17 cellular contexts compared by ENCODE assay signal in the genomic region with DNA sequence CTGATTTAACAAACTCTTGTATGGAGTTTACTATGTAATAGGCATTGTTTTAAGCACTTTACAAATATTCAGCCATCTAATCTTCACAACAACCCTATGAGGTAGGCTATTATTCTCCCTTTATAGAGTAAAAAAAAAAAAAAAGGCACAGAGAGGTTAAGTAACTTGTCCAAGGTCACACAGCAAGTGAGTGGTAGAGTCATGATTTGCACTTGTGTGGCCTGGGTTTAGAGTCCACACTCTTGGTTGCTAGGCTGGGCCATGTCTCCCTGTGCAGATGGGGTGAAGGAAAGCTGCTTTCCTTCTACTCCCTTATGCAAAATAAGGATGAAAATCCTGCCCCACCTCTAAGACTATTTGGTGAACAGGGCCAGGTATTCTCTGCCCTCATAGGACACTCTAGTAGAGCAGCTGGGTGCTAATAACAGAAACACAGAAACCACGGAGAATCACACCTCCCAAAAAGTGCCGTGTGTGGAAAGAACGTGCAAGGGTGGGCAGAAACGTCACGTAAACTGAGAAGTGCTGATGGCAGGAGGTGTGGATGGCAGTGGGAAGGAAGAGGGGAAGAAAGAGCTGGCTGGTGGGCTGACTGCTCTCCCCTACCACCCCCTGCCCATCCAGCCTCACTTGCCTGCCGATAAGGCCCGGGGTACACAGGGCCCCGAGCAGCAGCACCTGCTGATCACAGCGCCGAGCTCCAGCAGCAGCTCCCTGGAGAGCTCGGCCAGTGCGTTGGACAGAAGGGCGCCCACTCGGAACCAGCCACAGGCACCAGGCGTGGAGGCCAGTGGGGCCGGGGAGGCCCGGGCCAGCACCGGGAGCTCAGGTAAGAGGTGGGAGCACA. TPM values are rescaled to one million over a fixed set of nuclear protein-coding genes. Genes with fewer than 3 reads are reported as not detected.
A peak's percentile ranks its signal among the peaks of the same experiment; 100 is the strongest.
DNase-seq lines count a peak whose midpoint lies in the region; ATAC-seq, FAIRE-seq and TF ChIP-seq lines count a peak whose summit lies in the region.
"Had no signal": no experiment of that assay in that cellular context is flagged by ENCODE, and none has a peak within 500 bp of the region (broad histone marks: within the 10 kb centered on the region; RNA-seq: fewer than 3 reads in every experiment).

No MANE protein-coding gene starts in this region.

- no peak for DNase-seq in HepG2 (ENCODE audit: low spot score)
- no peak for DNase-seq in right lobe of liver
- peak; percentile 49 to 59 (median 53) for DNase-seq in effector memory CD8-positive, alpha-beta T cell
- peak; percentile 23 to 38 for DNase-seq in thyroid gland
- DNase-seq in putamen (ENCODE audit: low spot score): no peak
- DNase-seq in NCI-H2227 treated with DMSO at 0.1 percent for 48 hours (lab: John Stamatoyannopoulos, UW): no peak
- DNase-seq in mesothelial cell of epicardium (ENCODE audit: low spot score in 2 of 2, unreplicated experiment in 2 of 2): no peak
- DNase-seq: C1 segment of cervical spinal cord, GDM1, NCI-H1048, NCI-H446 treated with DMSO at 0.1 percent for 48 hours, nucleus accumbens, T-helper 9 cell had no signal

- intact Hi-C loops in HepG2 (cut with micrococcal nuclease; ENCODE audit: unreplicated experiment): no loop called here
- intact Hi-C loops in right lobe of liver (cut with DNase I): no loop called here
- intact Hi-C loops in thyroid gland (cut with DNase I): no loop called here

- H3K27ac Mint-ChIP-seq in effector memory CD8-positive, alpha-beta T cell: peak overlapping the region; percentile 94
- no peak overlapping the region for H3K27ac Mint-ChIP-seq in mesothelial cell of epicardium

- no peaks in the 10 kb centered on the region for H4K20me1 ChIP-seq in HepG2 (ENCODE audit: insufficient read depth, low read length)

- FAIRE-seq in HepG2 (lab: Jason Lieb, UNC): no peak
- FAIRE-seq: H54 had no signal

- H3K36me3 Mint-ChIP-seq in effector memory CD8-positive, alpha-beta T cell (ENCODE audit: insufficient read depth): peaks cover 79% of the 10 kb centered on the region
- H3K36me3 Mint-ChIP-seq in mesothelial cell of epicardium: no peaks in the 10 kb centered on the region

- peaks cover 21% of the 10 kb centered on the region for H3K4me1 ChIP-seq in HepG2 (ENCODE audit: insufficient read depth, low read length)
- H3K4me1 ChIP-seq in right lobe of liver: no peaks in the 10 kb centered on the region
- H3K4me1 ChIP-seq in thyroid gland: peaks cover 4 to 25% of the 10 kb centered on the region in 2 donors

- WGBS in HepG2 (ENCODE audit: low lambda C conversion rate): 62% methylated on average over 5 of the region's 18 CpGs
- 43% methylated on average over 5 of the region's 18 CpGs for WGBS in right lobe of liver (ENCODE audit: insufficient coverage, low coverage, low lambda C conversion rate, missing lambda C conversion rate)
- WGBS in thyroid gland, 2 donors: 67 to 73% methylated on average over 10 to 18 of the region's 18 CpGs

- no peaks in the 10 kb centered on the region for H3K9me3 Mint-ChIP-seq in effector memory CD8-positive, alpha-beta T cell
- no peaks in the 10 kb centered on the region for H3K9me3 Mint-ChIP-seq in mesothelial cell of epicardium

- H2AFZ ChIP-seq in HepG2 (ENCODE audit: low read length): no peak overlapping the region

- no peak for ATAC-seq in HepG2
- ATAC-seq in right lobe of liver: no peak
- peak; percentile 31 for ATAC-seq in HG03432 (IDR thresholded peaks at IDR 0.05; ENCODE audit: unreplicated experiment)
- peak; percentile 86 for ATAC-seq in effector memory CD8-positive, alpha-beta T cell (replicated peaks)

- H3K4me2 ChIP-seq in HepG2 (ENCODE audit: low read depth, low read length): no peak overlapping the region

- no peak overlapping the region for H3K9ac ChIP-seq in HepG2 (ENCODE audit: insufficient read depth, low read depth, low read length)

- no peak for TF ChIP-seq EP300 in HepG2 (IDR thresholded peaks at IDR 0.05; ENCODE audit: low read depth in 2 of 2, low read length in 2 of 2)
- no peak for TF ChIP-seq EP300 in HepG2 (CRISPR knock-in tag; IDR thresholded peaks at IDR 0.05; ENCODE audit: borderline replicate concordance)

- no peak for TF ChIP-seq RAD21 in HepG2 (CRISPR knock-in tag; IDR thresholded peaks at IDR 0.05)

- TF ChIP-seq POLR2A in HepG2 (IDR thresholded peaks at IDR 0.05; ENCODE audit: insufficient read depth in 1 of 2, low read depth in 2 of 2, low read length in 2 of 2) (no peak), right lobe of liver (IDR thresholded peaks at IDR 0.05) (no peak), thyroid gland (IDR thresholded peaks at IDR 0.05) (no peak)

- TF ChIP-seq CTCF in HepG2 (CRISPR knock-in tag; IDR thresholded peaks at IDR 0.05): no peak
- TF ChIP-seq CTCF in right lobe of liver (IDR thresholded peaks at IDR 0.05): no peak
- TF ChIP-seq CTCF in thyroid gland (IDR thresholded peaks at IDR 0.05): no peak
- TF ChIP-seq CTCF in mesothelial cell of epicardium (IDR thresholded peaks at IDR 0.05; ENCODE audit: unreplicated experiment): no peak

- H3K27ac ChIP-seq in HepG2 (ENCODE audit: extremely low read length, insufficient read depth, low read length) (no peak overlapping the region), right lobe of liver (no peak overlapping the region), thyroid gland (no peak overlapping the region)
- H3K27ac ChIP-seq: epithelial cell of prostate had no signal

- CTCF ChIA-PET in HepG2 (lab: Yijun Ruan, JAX; ENCODE audit: low intra/inter-chr PET ratio, low total read pairs): no interaction called here

- H3K27me3 Mint-ChIP-seq in effector memory CD8-positive, alpha-beta T cell: no peaks in the 10 kb centered on the region
- H3K27me3 Mint-ChIP-seq in mesothelial cell of epicardium (ENCODE audit: low read depth): no peaks in the 10 kb centered on the region

- H3K4me3 Mint-ChIP-seq in effector memory CD8-positive, alpha-beta T cell: peak overlapping the region; percentile 49 to 69
- H3K4me3 Mint-ChIP-seq in mesothelial cell of epicardium: no peak overlapping the region

- POLR2A ChIA-PET in HepG2 (lab: Yijun Ruan, JAX): no interaction called here

- no peaks in the 10 kb centered on the region for H3K79me2 ChIP-seq in HepG2 (ENCODE audit: insufficient read depth, low read length)

- H3K36me3 ChIP-seq in HepG2 (replicated peaks in 1 of 2; ENCODE audit: control insufficient read depth in 1 of 2, insufficient read depth in 2 of 2, low read length in 2 of 2) (no peaks in the 10 kb centered on the region), right lobe of liver (peaks cover 0 to 17% (median 3%) of the 10 kb centered on the region in 4 donors), thyroid gland (no peaks in the 10 kb centered on the region)

- H3K4me3 ChIP-seq in HepG2 (replicated peaks in 1 of 3; ENCODE audit: insufficient read depth in 1 of 3, low read depth in 2 of 3, low read length in 3 of 3): no peak overlapping the region
- H3K4me3 ChIP-seq in right lobe of liver: no peak overlapping the region
- no peak overlapping the region for H3K4me3 ChIP-seq in thyroid gland (replicated peaks in 1 of 3)

- in situ Hi-C loops in HepG2 (cut with HindIII; ENCODE audit: extremely low pct_ligation_motif_present, low pct_unique_long_range_greater_than_20kb): no loop called here

- BruUV-seq in HepG2 (replicated peaks; lab: Mats Ljungman, UMichigan): no TSS peak

- H3K27me3 ChIP-seq in HepG2 (ENCODE audit: control insufficient read depth in 1 of 2, insufficient read depth in 2 of 2, low read length in 2 of 2): peaks cover 1 to 8% of the 10 kb centered on the region in 2 experiments; a peak in 2 of 5 replicates
- no peaks in the 10 kb centered on the region for H3K27me3 ChIP-seq in right lobe of liver
- no peaks in the 10 kb centered on the region for H3K27me3 ChIP-seq in thyroid gland

- no peaks in the 10 kb centered on the region for H3K9me3 ChIP-seq in HepG2 (ENCODE audit: low read length)
- no peaks in the 10 kb centered on the region for H3K9me3 ChIP-seq in right lobe of liver
- H3K9me3 ChIP-seq in thyroid gland: no peaks in the 10 kb centered on the region

- peaks cover 50 to 59% of the 10 kb centered on the region in 2 donors for H3K4me1 Mint-ChIP-seq in effector memory CD8-positive, alpha-beta T cell (ENCODE audit: low read depth in 2 of 2)
- H3K4me1 Mint-ChIP-seq in mesothelial cell of epicardium: peaks cover 1% of the 10 kb centered on the region

RNA-seq across cellular contexts. Expression of gene VPS13D, which starts 28.3 kb away (rescaled TPM):
- total RNA-seq in HepG2 (2016; rRNA removed; fragmentation: Illumina TruSeq; extraction: Trizol) (13.9 and 14.2 TPM in 2 replicates), right lobe of liver (10 to 100 TPM; 25.9 to 36.9 (median 30.8) TPM), thyroid gland (100 to 1,000 TPM; 137 to 238 (median 191) TPM), mesothelial cell of epicardium (71.6 to 77.8 TPM (median 77.4 TPM) in 3 replicates)
- total RNA-seq in HepG2 (2016; cell fraction: cytosol; rRNA removed; fragmentation: Illumina TruSeq; extraction: Trizol; ENCODE audit: low read depth): 5.8 and 6.7 TPM in 2 replicates
- total RNA-seq in HepG2 (2016; cell fraction: insoluble cytoplasmic fraction; rRNA removed; fragmentation: Illumina TruSeq; extraction: Trizol): 10.6 and 11.0 TPM in 2 replicates
- total RNA-seq in HepG2 (2016; cell fraction: membrane; rRNA removed; fragmentation: Illumina TruSeq; extraction: Trizol): 4.5 and 5.9 TPM in 2 replicates
- total RNA-seq in HepG2 (2016; cell fraction: nucleus; rRNA removed; fragmentation: Illumina TruSeq; extraction: Trizol): 20.5 and 26.2 TPM in 2 replicates
- 8.6 and 9.2 TPM in 2 replicates for polyA plus RNA-seq in HepG2 (2011; rRNA removed)
- 7.0 and 8.7 TPM in 2 replicates for polyA plus RNA-seq in HepG2 (2011; cell fraction: cytosol; rRNA removed)
- polyA plus RNA-seq in HepG2 (2011; cell fraction: nucleus; rRNA removed): 16.7 and 19.0 TPM in 2 replicates
- polyA plus RNA-seq in HepG2 (2012): 7.3 and 7.6 TPM in 2 replicates
- polyA plus RNA-seq in HepG2 (2016; cell fraction: cytosol; fragmentation: Illumina TruSeq; extraction: Trizol; ENCODE audit: low read depth): 0.57 and 0.77 TPM in 2 replicates
- polyA plus RNA-seq in HepG2 (2016; cell fraction: insoluble cytoplasmic fraction; fragmentation: Illumina TruSeq; extraction: Trizol; ENCODE audit: low read depth): 7.9 and 10.6 TPM in 2 replicates
- 1.4 and 1.5 TPM in 2 replicates for polyA plus RNA-seq in HepG2 (2016; cell fraction: membrane; fragmentation: Illumina TruSeq; extraction: Trizol; ENCODE audit: low read depth)
- polyA plus RNA-seq in HepG2 (2016; cell fraction: nucleus; fragmentation: Illumina TruSeq; extraction: Trizol; ENCODE audit: insufficient read depth, low read depth): 10.4 and 11.0 TPM in 2 replicates
- 26.2 and 54.8 TPM in 2 replicates for polyA minus RNA-seq in HepG2 (2011; rRNA and poly(A)+ RNA removed; ENCODE audit: low replicate concordance)
- polyA minus RNA-seq in HepG2 (2011; cell fraction: cytosol; rRNA and poly(A)+ RNA removed): 11.6 and 12.3 TPM in 2 replicates
- 52.4 and 72.0 TPM in 2 replicates for polyA minus RNA-seq in HepG2 (2011; cell fraction: nucleus; rRNA and poly(A)+ RNA removed)

RNA-seq across cellular contexts. Expression of gene TNFRSF1B, which starts 34.8 kb away (rescaled TPM):
- 0.04 TPM in 1 of 2 replicates, not detected in the other for total RNA-seq in HepG2 (2016; rRNA removed; fragmentation: Illumina TruSeq; extraction: Trizol)
- total RNA-seq in HepG2 (2016; cell fraction: cytosol; rRNA removed; fragmentation: Illumina TruSeq; extraction: Trizol; ENCODE audit: low read depth): not detected in 2 replicates
- total RNA-seq in HepG2 (2016; cell fraction: insoluble cytoplasmic fraction; rRNA removed; fragmentation: Illumina TruSeq; extraction: Trizol): not detected in 2 replicates
- not detected in 2 replicates for total RNA-seq in HepG2 (2016; cell fraction: membrane; rRNA removed; fragmentation: Illumina TruSeq; extraction: Trizol)
- not detected in 2 replicates for total RNA-seq in HepG2 (2016; cell fraction: nucleus; rRNA removed; fragmentation: Illumina TruSeq; extraction: Trizol)
- 0.11 and 0.29 TPM in 2 replicates for polyA plus RNA-seq in HepG2 (2011; rRNA removed)
- 0.05 and 0.07 TPM in 2 replicates for polyA plus RNA-seq in HepG2 (2011; cell fraction: cytosol; rRNA removed)
- 0.05 TPM in 2 replicates for polyA plus RNA-seq in HepG2 (2011; cell fraction: nucleus; rRNA removed)
- not detected in 2 replicates for polyA plus RNA-seq in HepG2 (2012)
- polyA plus RNA-seq in HepG2 (2016; cell fraction: cytosol; fragmentation: Illumina TruSeq; extraction: Trizol; ENCODE audit: low read depth): not detected in 2 replicates
- not detected in 2 replicates for polyA plus RNA-seq in HepG2 (2016; cell fraction: insoluble cytoplasmic fraction; fragmentation: Illumina TruSeq; extraction: Trizol; ENCODE audit: low read depth)
- not detected in 2 replicates for polyA plus RNA-seq in HepG2 (2016; cell fraction: membrane; fragmentation: Illumina TruSeq; extraction: Trizol; ENCODE audit: low read depth)
- polyA plus RNA-seq in HepG2 (2016; cell fraction: nucleus; fragmentation: Illumina TruSeq; extraction: Trizol; ENCODE audit: insufficient read depth, low read depth): not detected in 2 replicates
- 0.14 and 1.1 TPM in 2 replicates for polyA minus RNA-seq in HepG2 (2011; rRNA and poly(A)+ RNA removed; ENCODE audit: low replicate concordance)
- not detected in 2 replicates for polyA minus RNA-seq in HepG2 (2011; cell fraction: cytosol; rRNA and poly(A)+ RNA removed)
- polyA minus RNA-seq in HepG2 (2011; cell fraction: nucleus; rRNA and poly(A)+ RNA removed): 0.90 TPM in 1 of 2 replicates, not detected in the other
- total RNA-seq in right lobe of liver: 10 to 100 TPM; 12.9 to 56.9 (median 26.5) TPM
- total RNA-seq in thyroid gland: 10 to 100 TPM in 2 of 4 donors, 1 to 10 TPM in 2; 4.4 to 20.4 (median 9.0) TPM
- 2.9 to 3.1 TPM (median 2.9 TPM) in 3 replicates for total RNA-seq in mesothelial cell of epicardium
- total RNA-seq: RPMI7951 had no signal

Comparison
In these comparisons a context has a peak if more than half of its experiments do, and no peak if none do; other contexts are left out.
1. ATAC-seq: peak in HG03432 (single experiment) and effector memory CD8-positive, alpha-beta T cell (single experiment); none in HepG2 (single experiment) and right lobe of liver (0 of 4).
2. DNase-seq: peak in effector memory CD8-positive, alpha-beta T cell (3 of 3) and thyroid gland (2 of 2); none in HepG2 (single experiment), right lobe of liver (0 of 3), putamen (single experiment), NCI-H2227 treated with DMSO at 0.1 percent for 48 hours (single experiment) and mesothelial cell of epicardium (0 of 2).